ENCODE assay signal across 1 cellular context in genomic region chr16:70454221-70455034, GRCh38.
TF ChIP-seq lines count a peak whose summit lies in the region.

FCSK (plus strand) TSS chr16:70454595; CDS start chr16:70463191, 8,596 bp downstream.

TF ChIP-seq in HepG2, 621 proteins besides CTCF, POLR2A, EP300 and RAD21 (continued from another document and continues in another):
- peak; percentile 83; the same call in 1 of the 2 replicates for TF ChIP-seq THAP7 (CRISPR knock-in tag; IDR thresholded peaks at IDR 0.05)
- 0 out of 2 replicates have a peak, but pooled peaks have one; percentile 46 for TF ChIP-seq ZNF713 (CRISPR knock-in tag; IDR thresholded peaks at IDR 0.05)
- TF ChIP-seq ZNF564 (CRISPR knock-in tag; IDR thresholded peaks at IDR 0.05): 0 out of 2 replicates have a peak, but pooled peaks have one; percentile 54
- TF ChIP-seq KLF6 (CRISPR knock-in tag; IDR thresholded peaks at IDR 0.05): peak; percentile 80
- TF ChIP-seq UBTF (CRISPR knock-in tag; IDR thresholded peaks at IDR 0.05): peak; percentile 94
- TF ChIP-seq ZNF772 (CRISPR knock-in tag; IDR thresholded peaks at IDR 0.05): peak; percentile 47; the same call in 1 of the 2 replicates
- TF ChIP-seq ZUFSP (CRISPR knock-in tag; IDR thresholded peaks at IDR 0.05; ENCODE audit: borderline replicate concordance): no peak
- no peak; the same call in 1 of the 2 replicates for TF ChIP-seq ZNF597 (CRISPR knock-in tag; IDR thresholded peaks at IDR 0.05)
- no peak for TF ChIP-seq ZNF282 (IDR thresholded peaks at IDR 0.05; ENCODE audit: partially characterized antibody)
- peak; percentile 74 for TF ChIP-seq ETV5 (CRISPR knock-in tag; IDR thresholded peaks at IDR 0.05; ENCODE audit: borderline replicate concordance)
- no peak for TF ChIP-seq MAFF (IDR thresholded peaks at IDR 0.05; ENCODE audit: low read depth, low read length)
- TF ChIP-seq ZNF234 (CRISPR knock-in tag; conservative IDR thresholded peaks at IDR 0.05): 0 out of 2 replicates have a peak, but pooled peaks have one; percentile 58
- TF ChIP-seq ZBTB38 (CRISPR knock-in tag; IDR thresholded peaks at IDR 0.05): peak; percentile 70; the same call in 1 of the 2 replicates
- no peak for TF ChIP-seq ZNF382 (CRISPR knock-in tag; IDR thresholded peaks at IDR 0.05; ENCODE audit: borderline replicate concordance)
- TF ChIP-seq MIER3 (CRISPR knock-in tag; IDR thresholded peaks at IDR 0.05; ENCODE audit: borderline replicate concordance): 0 out of 2 replicates have a peak, but pooled peaks have one; percentile 40
- TF ChIP-seq ZNF225 (CRISPR knock-in tag; IDR thresholded peaks at IDR 0.05): peak; percentile 93
- no peak for TF ChIP-seq ZNF614 (CRISPR knock-in tag; IDR thresholded peaks at IDR 0.05; ENCODE audit: borderline replicate concordance)
- TF ChIP-seq RBAK (CRISPR knock-in tag; IDR thresholded peaks at IDR 0.05): no peak
- TF ChIP-seq ISX (CRISPR knock-in tag; conservative IDR thresholded peaks at IDR 0.05): peak; percentile 98
- no peak for TF ChIP-seq HNRNPH1 (optimal IDR thresholded peaks at IDR 0.05; ENCODE audit: low read depth, low read length)
- TF ChIP-seq ZNF326 (CRISPR knock-in tag; IDR thresholded peaks at IDR 0.05; ENCODE audit: borderline replicate concordance): no peak
- TF ChIP-seq ZNF549 (CRISPR knock-in tag; IDR thresholded peaks at IDR 0.05): peak; percentile 85
- no peak; the same call in 1 of the 2 replicates for TF ChIP-seq GTF3A (CRISPR knock-in tag; conservative IDR thresholded peaks at IDR 0.05)
- no peak for TF ChIP-seq RAD51 (IDR thresholded peaks at IDR 0.05; ENCODE audit: borderline replicate concordance)
- no peak for TF ChIP-seq RORA (CRISPR knock-in tag; IDR thresholded peaks at IDR 0.05)
- TF ChIP-seq ZNF547 (CRISPR knock-in tag; IDR thresholded peaks at IDR 0.05): peak; percentile 97
- TF ChIP-seq DBP (CRISPR knock-in tag; IDR thresholded peaks at IDR 0.05; ENCODE audit: not compliant biosample characterization): no peak
- peak; percentile 83; the same call in 1 of the 2 replicates for TF ChIP-seq ZNF160 (CRISPR knock-in tag; IDR thresholded peaks at IDR 0.05)
- TF ChIP-seq E2F2 (CRISPR knock-in tag; IDR thresholded peaks at IDR 0.05; ENCODE audit: borderline replicate concordance): peak; percentile 99
- no peak for TF ChIP-seq POLR2AphosphoS2 (IDR thresholded peaks at IDR 0.05; ENCODE audit: low read depth, low read length)
- no peak; the same call in 1 of the 2 replicates for TF ChIP-seq EED (CRISPR knock-in tag; IDR thresholded peaks at IDR 0.05)
- TF ChIP-seq TP53 (CRISPR knock-in tag; conservative IDR thresholded peaks at IDR 0.05): peak; percentile 86
- TF ChIP-seq JUNB (CRISPR knock-in tag; IDR thresholded peaks at IDR 0.05; ENCODE audit: borderline replicate concordance): no peak
- peak; percentile 90 for TF ChIP-seq SALL2 (CRISPR knock-in tag; IDR thresholded peaks at IDR 0.05)
- TF ChIP-seq NFKBIZ (CRISPR knock-in tag; IDR thresholded peaks at IDR 0.05): 0 out of 2 replicates have a peak, but pooled peaks have one; percentile 72
- TF ChIP-seq ZFP41 (CRISPR knock-in tag; IDR thresholded peaks at IDR 0.05; ENCODE audit: borderline replicate concordance): peak; percentile 51; the same call in 1 of the 2 replicates
- TF ChIP-seq ZNF740 (CRISPR knock-in tag; IDR thresholded peaks at IDR 0.05): peak; percentile 91
- no peak for TF ChIP-seq BATF2 (CRISPR knock-in tag; IDR thresholded peaks at IDR 0.05)
- TF ChIP-seq ELK4 (CRISPR knock-in tag; IDR thresholded peaks at IDR 0.05; ENCODE audit: borderline replicate concordance): peak; percentile 82
- TF ChIP-seq ZNF263 (CRISPR knock-in tag; IDR thresholded peaks at IDR 0.05): peak; percentile 98
- peak; percentile 80; the same call in 1 of the 2 replicates for TF ChIP-seq IRX3 (CRISPR knock-in tag; IDR thresholded peaks at IDR 0.05; ENCODE audit: borderline replicate concordance, low read depth)
- TF ChIP-seq ZSCAN30 (CRISPR knock-in tag; IDR thresholded peaks at IDR 0.05): no peak
- no peak for TF ChIP-seq ZNF562 (CRISPR knock-in tag; IDR thresholded peaks at IDR 0.05; ENCODE audit: borderline replicate concordance)
- no peak for TF ChIP-seq NFIC (IDR thresholded peaks at IDR 0.05; ENCODE audit: low read length)
- no peak for TF ChIP-seq EHMT2 (IDR thresholded peaks at IDR 0.05; ENCODE audit: borderline replicate concordance, low read depth, low read length)
- TF ChIP-seq YY1 (IDR thresholded peaks at IDR 0.05; ENCODE audit: insufficient read depth, insufficient replicate concordance, low read depth, low read length): peak; percentile 67
- no peak for TF ChIP-seq TERF1 (CRISPR knock-in tag; IDR thresholded peaks at IDR 0.05)
- TF ChIP-seq MTA1 (CRISPR knock-in tag; IDR thresholded peaks at IDR 0.05; ENCODE audit: borderline replicate concordance): peak; percentile 91; the same call in 1 of the 2 replicates
